23 cellular contexts compared by ENCODE assay signal in the genomic region with DNA sequence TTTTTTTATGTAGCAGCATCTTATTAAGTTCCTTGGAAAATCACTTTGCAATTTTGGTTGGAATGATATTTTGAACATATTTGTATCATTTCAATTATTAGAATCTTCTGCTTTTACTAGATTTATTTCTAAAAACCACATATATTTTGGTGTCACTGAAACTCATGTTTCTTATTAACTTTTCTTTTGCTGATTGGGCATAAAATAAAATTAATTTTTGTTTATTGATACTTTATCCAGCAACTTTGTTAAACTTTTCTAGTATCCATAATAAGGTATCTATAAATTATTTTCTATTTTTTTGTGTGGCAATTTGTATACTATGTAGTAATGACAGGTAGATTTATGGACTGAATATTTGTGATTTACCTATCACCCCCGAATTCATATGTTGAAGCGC.
DNase-seq lines count a peak whose midpoint lies in the region; ATAC-seq, FAIRE-seq and TF ChIP-seq lines count a peak whose summit lies in the region.
"Had no signal": no experiment of that assay in that cellular context is flagged by ENCODE, and none has a peak within 500 bp of the region (broad histone marks: within the 10 kb centered on the region; RNA-seq: fewer than 3 reads in every experiment).

No MANE protein-coding gene starts in this region.

- in situ Hi-C loops in IMR-90 (cut with MboI; ENCODE audit: low sequenced_read_pairs) = no loop called here

- H4K91ac ChIP-seq in IMR-90 (ENCODE audit: insufficient read depth, low read depth, low read length) (no peak overlapping the region), neuronal stem cell (ENCODE audit: low read depth, low read length, poor library complexity) (no peak overlapping the region)

- H3K79me1 ChIP-seq in IMR-90 (ENCODE audit: low read depth in 1 of 2, low read length in 2 of 2) (no peaks in the 10 kb centered on the region), neuronal stem cell (ENCODE audit: low read depth, low read length) (no peaks in the 10 kb centered on the region)

- no peak for ATAC-seq in A549
- ATAC-seq in IMR-90 (ENCODE audit: low read depth) = no peak
- ATAC-seq: CD8-positive, alpha-beta T cell; GM12878 had no signal

- BruUV-seq in IMR-90 (replicated peaks; lab: Mats Ljungman, UMichigan) = no TSS peak

- FAIRE-seq in A204.1 (lab: Jason Lieb, UNC) (peak; percentile 6), A549 (lab: Jason Lieb, UNC) (no peak), frontal cortex (lab: Jason Lieb, UNC) (peak; percentile 62)
- FAIRE-seq: D721Med, GM12878, GM12892, GM18507, GM19239 had no signal

- TF ChIP-seq RAD21 in A549 (conservative IDR thresholded peaks at IDR 0.05 in 1 of 2, IDR thresholded peaks at IDR 0.05 in 1 of 2) (no peak), IMR-90 (IDR thresholded peaks at IDR 0.05; ENCODE audit: low read length) (no peak)

- H2AFZ ChIP-seq in IMR-90 (replicated peaks; ENCODE audit: low read length, poor library complexity) (no peak overlapping the region), neuronal stem cell (ENCODE audit: low read length) (no peak overlapping the region)

- H3K9me1 ChIP-seq in IMR-90 (ENCODE audit: insufficient read depth, low read length) = no peaks in the 10 kb centered on the region

- H3K4me1 ChIP-seq in A549 (no peaks in the 10 kb centered on the region), IMR-90 (ENCODE audit: control insufficient read depth, insufficient read depth, low read length) (no peaks in the 10 kb centered on the region), neuronal stem cell (ENCODE audit: control insufficient read depth in 2 of 2, insufficient read depth in 1 of 2, low read depth in 1 of 2, low read length in 2 of 2) (no peaks in the 10 kb centered on the region)
- H3K4me1 ChIP-seq: BLaER1 treated with 17β-estradiol and CSF1 and Interleukin-3, amounts not matched to agents 10 nM and 100 nM; Caco-2 had no signal

- H3K4me3 ChIP-seq in A549 (no peak overlapping the region), IMR-90 (ENCODE audit: insufficient read depth, low read depth, low read length) (no peak overlapping the region), neuronal stem cell (ENCODE audit: low read length in 2 of 2) (no peak overlapping the region)
- H3K4me3 ChIP-seq: BLaER1 treated with 17β-estradiol and CSF1 and Interleukin-3, amounts not matched to agents 10 nM and 100 nM; GM12878 had no signal

- H3K9me3 ChIP-seq in A549 = no peaks in the 10 kb centered on the region
- peaks cover 10% of the 10 kb centered on the region for H3K9me3 ChIP-seq in IMR-90 (ENCODE audit: control insufficient read depth, insufficient read depth, low read length)
- no peaks in the 10 kb centered on the region for H3K9me3 ChIP-seq in neuronal stem cell (replicated peaks in 1 of 2; ENCODE audit: control insufficient read depth in 2 of 2, insufficient read depth in 1 of 2, low read depth in 1 of 2, low read length in 2 of 2)
- H3K9me3 ChIP-seq: BLaER1 treated with 17β-estradiol and CSF1 and Interleukin-3, amounts not matched to agents 10 nM and 100 nM; Caco-2 had no signal

- no peak overlapping the region for H2AK9ac ChIP-seq in IMR-90 (replicated peaks; ENCODE audit: low read depth, low read length, poor library complexity)

- H3K27ac ChIP-seq in A549 (no peak overlapping the region), IMR-90 (ENCODE audit: insufficient read depth, low read length) (no peak overlapping the region), neuronal stem cell (replicated peaks; ENCODE audit: low read length) (no peak overlapping the region)
- H3K27ac ChIP-seq: BLaER1 treated with 17β-estradiol and CSF1 and Interleukin-3, amounts not matched to agents 10 nM and 100 nM; C4-2B had no signal

- no peaks in the 10 kb centered on the region for H3K27me3 ChIP-seq in IMR-90 (ENCODE audit: control insufficient read depth, insufficient read depth, low read length)
- H3K27me3 ChIP-seq in neuronal stem cell (ENCODE audit: control insufficient read depth in 3 of 3, insufficient read depth in 3 of 3, low read depth in 1 of 3, low read length in 3 of 3) = no peaks in the 10 kb centered on the region
- H3K27me3 ChIP-seq: BLaER1 treated with 17β-estradiol and CSF1 and Interleukin-3, amounts not matched to agents 10 nM and 100 nM had no signal

- no peak for TF ChIP-seq EP300 in A549 (IDR thresholded peaks at IDR 0.05)

- H3K4me2 ChIP-seq in A549 (no peak overlapping the region), IMR-90 (ENCODE audit: low read depth, low read length) (no peak overlapping the region), neuronal stem cell (ENCODE audit: insufficient read depth, low read length, poor library complexity, severe bottlenecking) (no peak overlapping the region)
- H3K4me2 ChIP-seq: BLaER1 treated with 17β-estradiol and CSF1 and Interleukin-3, amounts not matched to agents 10 nM and 100 nM had no signal

- 63% methylated on average over 2 of the region's 2 CpGs for WGBS in A549 (ENCODE audit: missing lambda C conversion rate)
- WGBS in IMR-90 (ENCODE audit: extremely low coverage in 2 of 2, insufficient read length in 1 of 2), 2 experiments = no CpG with 5 or more reads among the region's 2 CpGs
- no CpG with 5 or more reads among the region's 2 CpGs for WGBS in neuronal stem cell (ENCODE audit: extremely low coverage in 2 of 2, insufficient read length in 2 of 2, insufficient replicate concordance in 1 of 2), 2 donors

- H3K18ac ChIP-seq in IMR-90 (ENCODE audit: low read depth, low read length) (no peak overlapping the region), neuronal stem cell (ENCODE audit: low read length) (no peak overlapping the region)

- H3K9ac ChIP-seq in IMR-90 (ENCODE audit: low read depth, low read length) (no peak overlapping the region), neuronal stem cell (ENCODE audit: low read depth, low read length, poor library complexity) (no peak overlapping the region)
- H3K9ac ChIP-seq: BLaER1 treated with 17β-estradiol and CSF1 and Interleukin-3, amounts not matched to agents 10 nM and 100 nM had no signal

- no peak overlapping the region for H2BK5ac ChIP-seq in IMR-90 (ENCODE audit: low read depth, low read length, poor library complexity, severe bottlenecking)
- no peak overlapping the region for H2BK5ac ChIP-seq in neuronal stem cell (ENCODE audit: low read length)

- no peak overlapping the region for H2BK20ac ChIP-seq in IMR-90 (ENCODE audit: low read depth, low read length)

- H2AK5ac ChIP-seq in IMR-90 (ENCODE audit: low read depth, low read length) = no peak overlapping the region
- H2AK5ac ChIP-seq in neuronal stem cell (ENCODE audit: low read depth, low read length) = no peak overlapping the region

- CTCF ChIA-PET in A549 (lab: Yijun Ruan, JAX) (no interaction called here), IMR-90 (lab: Yijun Ruan, JAX) (no interaction called here)

- no peaks in the 10 kb centered on the region for H4K20me1 ChIP-seq in IMR-90 (ENCODE audit: insufficient read depth, low read length)
- H4K20me1 ChIP-seq: BLaER1 treated with 17β-estradiol and CSF1 and Interleukin-3, amounts not matched to agents 10 nM and 100 nM had no signal

- TF ChIP-seq POLR2A in A549 (IDR thresholded peaks at IDR 0.05; ENCODE audit: low read length) (no peak), IMR-90 (IDR thresholded peaks at IDR 0.05; ENCODE audit: low read depth, low read length) (no peak)

- H4K8ac ChIP-seq in IMR-90 (ENCODE audit: low read depth in 2 of 2, low read length in 2 of 2) (no peak overlapping the region), neuronal stem cell (ENCODE audit: low read depth, low read length) (no peak overlapping the region)

- intact Hi-C loops in IMR-90 (cut with micrococcal nuclease) = no loop called here

- TF ChIP-seq CTCF in A549 (IDR thresholded peaks at IDR 0.05) (no peak), IMR-90 (conservative IDR thresholded peaks at IDR 0.05; ENCODE audit: low read depth, low read length) (no peak)

- H3K14ac ChIP-seq in IMR-90 (replicated peaks; ENCODE audit: low read depth, low read length) (no peak overlapping the region), neuronal stem cell (ENCODE audit: low read length) (no peak overlapping the region)

- no peak overlapping the region for H4K5ac ChIP-seq in IMR-90 (ENCODE audit: low read depth, low read length)

- no peak overlapping the region for H2BK12ac ChIP-seq in neuronal stem cell (ENCODE audit: low read length)

- dilution Hi-C loops in IMR-90 (cut with HindIII; ENCODE audit: low sequenced_read_pairs, unreplicated experiment) = no loop called here

- no peak overlapping the region for H2BK120ac ChIP-seq in IMR-90 (ENCODE audit: low read depth, low read length)
- no peak overlapping the region for H2BK120ac ChIP-seq in neuronal stem cell (ENCODE audit: low read depth, low read length)

- H2BK15ac ChIP-seq in IMR-90 (ENCODE audit: low read depth, low read length) (no peak overlapping the region), neuronal stem cell (ENCODE audit: low read length) (no peak overlapping the region)

- H3K23ac ChIP-seq in IMR-90 (ENCODE audit: low read depth, low read length) (no peak overlapping the region), neuronal stem cell (ENCODE audit: low read depth, low read length, poor library complexity) (no peak overlapping the region)

- H3K4ac ChIP-seq in IMR-90 (ENCODE audit: low read depth, low read length) = no peak overlapping the region
- no peak overlapping the region for H3K4ac ChIP-seq in neuronal stem cell (ENCODE audit: low read length)

- DNase-seq in A549 (ENCODE audit: low read depth in 1 of 2, low spot score in 1 of 2) (no peak), IMR-90 (no peak), frontal cortex (ENCODE audit: low spot score in 2 of 2) (no peak), inferior parietal cortex (ENCODE audit: extremely low spot score) (no peak), NCI-H2171 treated with DMSO at 0.1 percent for 48 hours (lab: John Stamatoyannopoulos, UW) (no peak), GM19238 (ENCODE audit: insufficient read length, low spot score) (no peak), neuronal stem cell (ENCODE audit: low spot score) (no peak)
- DNase-seq: 8988T; AML-193; Caco-2; Calu3; CD4-positive, alpha-beta T cell; CD8-positive, alpha-beta T cell; DMS79 treated with DMSO at 0.1 percent for 48 hours; GDM1 had no signal

- H3K56ac ChIP-seq in IMR-90 (ENCODE audit: extremely low read depth, insufficient read depth, low read length) = no peak overlapping the region

- POLR2A ChIA-PET in A549 (lab: Yijun Ruan, JAX) = no interaction called here
- POLR2A ChIA-PET in IMR-90 (lab: Charles Lee; ENCODE audit: unreplicated experiment) = no interaction called here

- H3K36me3 ChIP-seq in IMR-90 (ENCODE audit: control insufficient read depth, insufficient read depth, low read length) (no peaks in the 10 kb centered on the region), neuronal stem cell (replicated peaks in 1 of 2; ENCODE audit: control insufficient read depth in 2 of 2, insufficient read depth in 2 of 2, low read length in 2 of 2) (no peaks in the 10 kb centered on the region)
- H3K36me3 ChIP-seq: BLaER1 treated with 17β-estradiol and CSF1 and Interleukin-3, amounts not matched to agents 10 nM and 100 nM had no signal

TF ChIP-seq in A549, 52 proteins besides CTCF, POLR2A, EP300 and RAD21 (continues in another document):
- TF ChIP-seq HOXB5 (CRISPR knock-in tag; IDR thresholded peaks at IDR 0.05) (no peak), ZSCAN20 (CRISPR knock-in tag; IDR thresholded peaks at IDR 0.05) (no peak)

TF ChIP-seq in IMR-90, 13 proteins besides CTCF, POLR2A, EP300 and RAD21:
- TF ChIP-seq MAFK (IDR thresholded peaks at IDR 0.05; ENCODE audit: low read depth, low read length) (peak; percentile 58), RCOR1 (IDR thresholded peaks at IDR 0.05; ENCODE audit: insufficient replicate concordance, low read length) (no peak)
TF ChIP-seq in IMR-90: peak in this region for 1.
